Comparison of ENCODE assay signal across 1 cellular context in the genomic region with DNA sequence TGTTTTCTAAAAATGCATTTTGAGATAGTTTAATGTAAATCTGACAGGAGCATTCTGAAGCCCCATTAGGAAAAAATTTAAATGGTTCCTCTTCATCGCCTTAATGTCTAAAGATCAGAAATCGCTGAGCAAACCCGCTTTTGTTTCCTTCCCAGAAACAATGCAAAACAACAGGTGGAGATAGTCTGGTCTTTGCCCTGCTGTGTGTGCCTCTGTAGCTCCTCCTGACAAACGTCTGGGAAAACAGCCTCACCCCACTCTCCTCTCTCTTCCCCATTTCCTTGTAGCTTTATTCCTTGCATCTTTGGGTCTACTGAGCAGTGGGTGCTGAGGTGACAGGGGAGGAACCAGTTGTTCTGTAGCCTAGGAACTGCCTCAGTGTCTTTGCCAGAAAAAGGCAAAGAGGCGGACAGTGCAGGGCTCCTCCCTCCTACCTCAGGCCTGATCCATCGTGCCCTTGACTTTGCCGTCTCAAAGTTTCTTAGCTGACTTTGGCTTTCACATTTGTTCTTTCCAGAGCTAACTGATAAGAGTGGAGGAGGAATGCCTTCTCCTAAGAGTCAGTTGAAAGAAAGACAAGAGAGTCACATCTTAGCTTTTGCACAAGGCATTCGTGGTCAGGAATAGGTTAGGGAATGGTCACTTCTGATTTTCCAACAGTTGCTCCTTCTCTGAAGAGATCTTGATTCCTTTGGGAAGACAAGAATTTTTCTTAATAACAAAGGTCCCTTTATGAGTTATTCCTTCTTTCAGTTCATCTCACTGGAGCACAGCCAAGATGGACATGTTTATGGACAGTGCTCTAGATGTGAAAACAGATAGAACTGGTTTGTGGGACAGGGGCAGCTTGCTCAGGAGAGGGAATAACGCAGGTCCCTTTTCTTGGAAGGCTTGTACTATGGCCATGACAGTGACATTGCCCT.
A peak's percentile ranks its signal among the peaks of the same experiment; 100 is the strongest.
TF ChIP-seq lines count a peak whose summit lies in the region.

No MANE protein-coding gene starts in this region.

TF ChIP-seq in K562, 482 proteins besides CTCF, POLR2A, EP300 and RAD21 (continues in another document):
- TF ChIP-seq RBM39 (optimal IDR thresholded peaks at IDR 0.05; ENCODE audit: low read depth, low read length) (no peak), PCBP1 (IDR thresholded peaks at IDR 0.05; ENCODE audit: low read depth, low read length, poor library complexity, severe bottlenecking) (no peak), BRCA1 (IDR thresholded peaks at IDR 0.05) (no peak), BRCA1 (CRISPR knock-in tag; IDR thresholded peaks at IDR 0.05) (no peak), DDX20 (tag; IDR thresholded peaks at IDR 0.05; ENCODE audit: low read depth) (no peak), ILF3 (IDR thresholded peaks at IDR 0.05; ENCODE audit: borderline replicate concordance) (no peak), PHTF2 (CRISPR knock-in tag; IDR thresholded peaks at IDR 0.05) (no peak), NR2C1 (IDR thresholded peaks at IDR 0.05) (no peak), NR2C1 (tag; IDR thresholded peaks at IDR 0.05) (0 out of 2 replicates have a peak, but pooled peaks have one; percentile 15), SMAD1 (IDR thresholded peaks at IDR 0.05; ENCODE audit: low read depth, low read length, partially characterized antibody) (no peak), POLR2G (IDR thresholded peaks at IDR 0.05; ENCODE audit: low read depth, low read length) (no peak), SETDB1 (IDR thresholded peaks at IDR 0.05; ENCODE audit: low read length) (no peak), ESRRA (IDR thresholded peaks at IDR 0.05; ENCODE audit: borderline replicate concordance, low read depth) (peak; percentile 39; the same call in 1 of the 2 replicates), EGR1 (conservative IDR thresholded peaks at IDR 0.05) (no peak), HNRNPH1 (optimal IDR thresholded peaks at IDR 0.05; ENCODE audit: low read depth, low read length) (no peak), TCF7 (IDR thresholded peaks at IDR 0.05; ENCODE audit: borderline replicate concordance) (no peak), YBX1 (IDR thresholded peaks at IDR 0.05) (no peak), CTBP1 (IDR thresholded peaks at IDR 0.05; ENCODE audit: borderline replicate concordance) (peak; percentile 60; the same call in 1 of the 2 replicates), TEAD1 (CRISPR knock-in tag; IDR thresholded peaks at IDR 0.05) (0 out of 4 replicates have a peak, but pooled peaks of 1 of the 2 experiments have one; percentile 36), MIER1 (IDR thresholded peaks at IDR 0.05; ENCODE audit: low read depth) (no peak), NELFE (IDR thresholded peaks at IDR 0.05; ENCODE audit: insufficient read depth, insufficient read length) (no peak), FOSL1 (tag; conservative IDR thresholded peaks at IDR 0.05) (no peak), ZNF75A (CRISPR knock-in tag; IDR thresholded peaks at IDR 0.05) (no peak), MEIS2 (IDR thresholded peaks at IDR 0.05; ENCODE audit: partially characterized antibody) (peak; percentile 13), SP2 (IDR thresholded peaks at IDR 0.05; ENCODE audit: extremely low read depth, low read depth, low read length, poor library complexity, severe bottlenecking) (no peak), NR1H2 (CRISPR knock-in tag; IDR thresholded peaks at IDR 0.05) (no peak), ZNF76 (CRISPR knock-in tag; IDR thresholded peaks at IDR 0.05; ENCODE audit: borderline replicate concordance) (no peak), SPI1 (IDR thresholded peaks at IDR 0.05; ENCODE audit: borderline replicate concordance, low read depth, low read length) (peak; percentile 21; the same call in 1 of the 2 replicates), EP400 (IDR thresholded peaks at IDR 0.05) (no peak), ZFP1 (CRISPR knock-in tag; IDR thresholded peaks at IDR 0.05) (no peak; the same call in 1 of the 2 replicates), KLF16 (IDR thresholded peaks at IDR 0.05) (no peak), CHD4 (IDR thresholded peaks at IDR 0.05; ENCODE audit: insufficient read depth, insufficient replicate concordance, low read depth, low read length, poor library complexity, severe bottlenecking) (no peak), ARHGAP35 (IDR thresholded peaks at IDR 0.05; ENCODE audit: partially characterized antibody) (no peak), ZNF766 (CRISPR knock-in tag; conservative IDR thresholded peaks at IDR 0.05) (0 out of 2 replicates have a peak, but pooled peaks have one; percentile 16), SMARCC2 (IDR thresholded peaks at IDR 0.05; ENCODE audit: low read depth) (no peak), ZFX (CRISPR knock-in tag; IDR thresholded peaks at IDR 0.05) (no peak), SAP30 (IDR thresholded peaks at IDR 0.05; ENCODE audit: borderline replicate concordance, insufficient read depth, low read depth, low read length, poor library complexity, severe bottlenecking) (no peak), NCOA1 (IDR thresholded peaks at IDR 0.05; ENCODE audit: low read depth) (no peak), NFRKB (IDR thresholded peaks at IDR 0.05; ENCODE audit: low read depth) (no peak), POLR2H (tag; IDR thresholded peaks at IDR 0.05; ENCODE audit: low read depth) (no peak), RUNX1 (IDR thresholded peaks at IDR 0.05; ENCODE audit: low read depth) (no peak), NRF1 (conservative IDR thresholded peaks at IDR 0.05 in 1 of 2, IDR thresholded peaks at IDR 0.05 in 1 of 2) (peak in 1 of 2 experiments; percentile 26; a peak in 1 of 4 replicates), RCOR1 (IDR thresholded peaks at IDR 0.05; ENCODE audit: borderline replicate concordance in 1 of 2, low read depth in 2 of 2, low read length in 2 of 2) (peak in 1 of 2 experiments; percentile 7; a peak in 1 of 4 replicates)
- TF ChIP-seq, protein P1, sequence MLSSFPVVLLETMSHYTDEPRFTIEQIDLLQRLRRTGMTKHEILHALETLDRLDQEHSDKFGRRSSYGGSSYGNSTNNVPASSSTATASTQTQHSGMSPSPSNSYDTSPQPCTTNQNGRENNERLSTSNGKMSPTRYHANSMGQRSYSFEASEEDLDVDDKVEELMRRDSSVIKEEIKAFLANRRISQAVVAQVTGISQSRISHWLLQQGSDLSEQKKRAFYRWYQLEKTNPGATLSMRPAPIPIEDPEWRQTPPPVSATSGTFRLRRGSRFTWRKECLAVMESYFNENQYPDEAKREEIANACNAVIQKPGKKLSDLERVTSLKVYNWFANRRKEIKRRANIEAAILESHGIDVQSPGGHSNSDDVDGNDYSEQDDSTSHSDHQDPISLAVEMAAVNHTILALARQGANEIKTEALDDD (IDR thresholded peaks at IDR 0.05): no peak
- TF ChIP-seq, protein P2, sequence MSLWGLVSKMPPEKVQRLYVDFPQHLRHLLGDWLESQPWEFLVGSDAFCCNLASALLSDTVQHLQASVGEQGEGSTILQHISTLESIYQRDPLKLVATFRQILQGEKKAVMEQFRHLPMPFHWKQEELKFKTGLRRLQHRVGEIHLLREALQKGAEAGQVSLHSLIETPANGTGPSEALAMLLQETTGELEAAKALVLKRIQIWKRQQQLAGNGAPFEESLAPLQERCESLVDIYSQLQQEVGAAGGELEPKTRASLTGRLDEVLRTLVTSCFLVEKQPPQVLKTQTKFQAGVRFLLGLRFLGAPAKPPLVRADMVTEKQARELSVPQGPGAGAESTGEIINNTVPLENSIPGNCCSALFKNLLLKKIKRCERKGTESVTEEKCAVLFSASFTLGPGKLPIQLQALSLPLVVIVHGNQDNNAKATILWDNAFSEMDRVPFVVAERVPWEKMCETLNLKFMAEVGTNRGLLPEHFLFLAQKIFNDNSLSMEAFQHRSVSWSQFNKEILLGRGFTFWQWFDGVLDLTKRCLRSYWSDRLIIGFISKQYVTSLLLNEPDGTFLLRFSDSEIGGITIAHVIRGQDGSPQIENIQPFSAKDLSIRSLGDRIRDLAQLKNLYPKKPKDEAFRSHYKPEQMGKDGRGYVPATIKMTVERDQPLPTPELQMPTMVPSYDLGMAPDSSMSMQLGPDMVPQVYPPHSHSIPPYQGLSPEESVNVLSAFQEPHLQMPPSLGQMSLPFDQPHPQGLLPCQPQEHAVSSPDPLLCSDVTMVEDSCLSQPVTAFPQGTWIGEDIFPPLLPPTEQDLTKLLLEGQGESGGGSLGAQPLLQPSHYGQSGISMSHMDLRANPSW (CRISPR knock-in tag; IDR thresholded peaks at IDR 0.05): no peak
- TF ChIP-seq, protein P3, sequence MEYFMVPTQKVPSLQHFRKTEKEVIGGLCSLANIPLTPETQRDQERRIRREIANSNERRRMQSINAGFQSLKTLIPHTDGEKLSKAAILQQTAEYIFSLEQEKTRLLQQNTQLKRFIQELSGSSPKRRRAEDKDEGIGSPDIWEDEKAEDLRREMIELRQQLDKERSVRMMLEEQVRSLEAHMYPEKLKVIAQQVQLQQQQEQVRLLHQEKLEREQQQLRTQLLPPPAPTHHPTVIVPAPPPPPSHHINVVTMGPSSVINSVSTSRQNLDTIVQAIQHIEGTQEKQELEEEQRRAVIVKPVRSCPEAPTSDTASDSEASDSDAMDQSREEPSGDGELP (CRISPR knock-in tag; IDR thresholded peaks at IDR 0.05; ENCODE audit: borderline replicate concordance): no peak
- TF ChIP-seq, protein P4, sequence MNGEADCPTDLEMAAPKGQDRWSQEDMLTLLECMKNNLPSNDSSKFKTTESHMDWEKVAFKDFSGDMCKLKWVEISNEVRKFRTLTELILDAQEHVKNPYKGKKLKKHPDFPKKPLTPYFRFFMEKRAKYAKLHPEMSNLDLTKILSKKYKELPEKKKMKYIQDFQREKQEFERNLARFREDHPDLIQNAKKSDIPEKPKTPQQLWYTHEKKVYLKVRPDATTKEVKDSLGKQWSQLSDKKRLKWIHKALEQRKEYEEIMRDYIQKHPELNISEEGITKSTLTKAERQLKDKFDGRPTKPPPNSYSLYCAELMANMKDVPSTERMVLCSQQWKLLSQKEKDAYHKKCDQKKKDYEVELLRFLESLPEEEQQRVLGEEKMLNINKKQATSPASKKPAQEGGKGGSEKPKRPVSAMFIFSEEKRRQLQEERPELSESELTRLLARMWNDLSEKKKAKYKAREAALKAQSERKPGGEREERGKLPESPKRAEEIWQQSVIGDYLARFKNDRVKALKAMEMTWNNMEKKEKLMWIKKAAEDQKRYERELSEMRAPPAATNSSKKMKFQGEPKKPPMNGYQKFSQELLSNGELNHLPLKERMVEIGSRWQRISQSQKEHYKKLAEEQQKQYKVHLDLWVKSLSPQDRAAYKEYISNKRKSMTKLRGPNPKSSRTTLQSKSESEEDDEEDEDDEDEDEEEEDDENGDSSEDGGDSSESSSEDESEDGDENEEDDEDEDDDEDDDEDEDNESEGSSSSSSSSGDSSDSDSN (IDR thresholded peaks at IDR 0.05; ENCODE audit: borderline replicate concordance in 1 of 2, low read depth in 2 of 2, low read length in 2 of 2): no peak
- TF ChIP-seq, protein P5, sequence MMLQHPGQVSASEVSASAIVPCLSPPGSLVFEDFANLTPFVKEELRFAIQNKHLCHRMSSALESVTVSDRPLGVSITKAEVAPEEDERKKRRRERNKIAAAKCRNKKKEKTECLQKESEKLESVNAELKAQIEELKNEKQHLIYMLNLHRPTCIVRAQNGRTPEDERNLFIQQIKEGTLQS (IDR thresholded peaks at IDR 0.05): no peak
- TF ChIP-seq, protein P5 (CRISPR knock-in tag; conservative IDR thresholded peaks at IDR 0.05): no peak
- TF ChIP-seq, protein P6, sequence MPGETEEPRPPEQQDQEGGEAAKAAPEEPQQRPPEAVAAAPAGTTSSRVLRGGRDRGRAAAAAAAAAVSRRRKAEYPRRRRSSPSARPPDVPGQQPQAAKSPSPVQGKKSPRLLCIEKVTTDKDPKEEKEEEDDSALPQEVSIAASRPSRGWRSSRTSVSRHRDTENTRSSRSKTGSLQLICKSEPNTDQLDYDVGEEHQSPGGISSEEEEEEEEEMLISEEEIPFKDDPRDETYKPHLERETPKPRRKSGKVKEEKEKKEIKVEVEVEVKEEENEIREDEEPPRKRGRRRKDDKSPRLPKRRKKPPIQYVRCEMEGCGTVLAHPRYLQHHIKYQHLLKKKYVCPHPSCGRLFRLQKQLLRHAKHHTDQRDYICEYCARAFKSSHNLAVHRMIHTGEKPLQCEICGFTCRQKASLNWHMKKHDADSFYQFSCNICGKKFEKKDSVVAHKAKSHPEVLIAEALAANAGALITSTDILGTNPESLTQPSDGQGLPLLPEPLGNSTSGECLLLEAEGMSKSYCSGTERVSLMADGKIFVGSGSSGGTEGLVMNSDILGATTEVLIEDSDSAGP (CRISPR knock-in tag; IDR thresholded peaks at IDR 0.05): no peak
- TF ChIP-seq, protein P7, sequence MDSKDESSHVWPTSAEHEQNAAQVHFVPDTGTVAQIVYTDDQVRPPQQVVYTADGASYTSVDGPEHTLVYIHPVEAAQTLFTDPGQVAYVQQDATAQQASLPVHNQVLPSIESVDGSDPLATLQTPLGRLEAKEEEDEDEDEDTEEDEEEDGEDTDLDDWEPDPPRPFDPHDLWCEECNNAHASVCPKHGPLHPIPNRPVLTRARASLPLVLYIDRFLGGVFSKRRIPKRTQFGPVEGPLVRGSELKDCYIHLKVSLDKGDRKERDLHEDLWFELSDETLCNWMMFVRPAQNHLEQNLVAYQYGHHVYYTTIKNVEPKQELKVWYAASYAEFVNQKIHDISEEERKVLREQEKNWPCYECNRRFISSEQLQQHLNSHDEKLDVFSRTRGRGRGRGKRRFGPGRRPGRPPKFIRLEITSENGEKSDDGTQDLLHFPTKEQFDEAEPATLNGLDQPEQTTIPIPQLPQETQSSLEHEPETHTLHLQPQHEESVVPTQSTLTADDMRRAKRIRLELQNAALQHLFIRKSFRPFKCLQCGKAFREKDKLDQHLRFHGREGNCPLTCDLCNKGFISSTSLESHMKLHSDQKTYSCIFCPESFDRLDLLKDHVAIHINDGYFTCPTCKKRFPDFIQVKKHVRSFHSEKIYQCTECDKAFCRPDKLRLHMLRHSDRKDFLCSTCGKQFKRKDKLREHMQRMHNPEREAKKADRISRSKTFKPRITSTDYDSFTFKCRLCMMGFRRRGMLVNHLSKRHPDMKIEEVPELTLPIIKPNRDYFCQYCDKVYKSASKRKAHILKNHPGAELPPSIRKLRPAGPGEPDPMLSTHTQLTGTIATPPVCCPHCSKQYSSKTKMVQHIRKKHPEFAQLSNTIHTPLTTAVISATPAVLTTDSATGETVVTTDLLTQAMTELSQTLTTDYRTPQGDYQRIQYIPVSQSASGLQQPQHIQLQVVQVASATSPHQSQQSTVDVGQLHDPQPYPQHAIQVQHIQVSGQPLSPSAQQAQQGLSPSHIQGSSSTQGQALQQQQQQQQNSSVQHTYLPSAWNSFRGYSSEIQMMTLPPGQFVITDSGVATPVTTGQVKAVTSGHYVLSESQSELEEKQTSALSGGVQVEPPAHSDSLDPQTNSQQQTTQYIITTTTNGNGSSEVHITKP (IDR thresholded peaks at IDR 0.05; ENCODE audit: partially characterized antibody): peak; percentile 43
- TF ChIP-seq, protein P8, sequence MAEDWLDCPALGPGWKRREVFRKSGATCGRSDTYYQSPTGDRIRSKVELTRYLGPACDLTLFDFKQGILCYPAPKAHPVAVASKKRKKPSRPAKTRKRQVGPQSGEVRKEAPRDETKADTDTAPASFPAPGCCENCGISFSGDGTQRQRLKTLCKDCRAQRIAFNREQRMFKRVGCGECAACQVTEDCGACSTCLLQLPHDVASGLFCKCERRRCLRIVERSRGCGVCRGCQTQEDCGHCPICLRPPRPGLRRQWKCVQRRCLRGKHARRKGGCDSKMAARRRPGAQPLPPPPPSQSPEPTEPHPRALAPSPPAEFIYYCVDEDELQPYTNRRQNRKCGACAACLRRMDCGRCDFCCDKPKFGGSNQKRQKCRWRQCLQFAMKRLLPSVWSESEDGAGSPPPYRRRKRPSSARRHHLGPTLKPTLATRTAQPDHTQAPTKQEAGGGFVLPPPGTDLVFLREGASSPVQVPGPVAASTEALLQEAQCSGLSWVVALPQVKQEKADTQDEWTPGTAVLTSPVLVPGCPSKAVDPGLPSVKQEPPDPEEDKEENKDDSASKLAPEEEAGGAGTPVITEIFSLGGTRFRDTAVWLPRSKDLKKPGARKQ (CRISPR knock-in tag; IDR thresholded peaks at IDR 0.05): no peak
